In the genomic region with DNA sequence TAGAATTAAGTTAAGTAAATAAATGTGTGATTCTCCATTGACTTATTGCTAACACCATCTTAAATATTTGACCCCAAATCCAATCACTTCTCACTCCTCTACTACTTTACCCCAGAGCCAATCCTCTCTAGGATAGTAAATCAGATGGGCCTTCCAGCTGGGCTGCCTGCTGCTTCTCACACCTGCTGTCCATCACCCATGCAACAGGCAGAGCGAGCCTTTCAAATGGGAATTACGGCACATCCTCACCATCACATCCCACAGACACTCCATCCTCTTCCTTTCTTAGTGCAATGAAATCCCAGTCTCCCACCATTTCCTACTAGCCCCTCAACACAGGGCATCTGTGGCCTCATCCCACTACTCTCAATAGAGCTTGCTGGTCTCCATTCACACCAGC, we compare ENCODE assay signal across 17 cellular contexts. TPM values are rescaled to one million over a fixed set of nuclear protein-coding genes. Genes with fewer than 3 reads are reported as not detected.
"Had no signal": no experiment of that assay in that cellular context is flagged by ENCODE, and none has a peak within 500 bp of the region (broad histone marks: within the 10 kb centered on the region; RNA-seq: fewer than 3 reads in every experiment).

No MANE protein-coding gene starts in this region.

- H3K36me3 ChIP-seq: left lung, neural progenitor cell, tibial artery, uterus had no signal

- H3K4me1 ChIP-seq: neural progenitor cell, uterus had no signal

- H3K27me3 ChIP-seq: body of pancreas, foreskin keratinocyte, uterus had no signal

- H3K4me3 ChIP-seq: body of pancreas, dorsolateral prefrontal cortex, left lung, neural progenitor cell, tibial artery, uterus had no signal

- H3K27ac ChIP-seq: body of pancreas, dorsolateral prefrontal cortex, foreskin keratinocyte, left lung, neural progenitor cell, tibial artery, uterus, VCaP had no signal

- H3K9me3 ChIP-seq: body of pancreas, left lung, tibial artery, uterus had no signal

- H3K9ac ChIP-seq: neural progenitor cell had no signal

- ATAC-seq: activated CD4-positive, alpha-beta T cell treated with anti-CD3 and anti-CD28 coated beads for 36 hours; body of pancreas; foreskin keratinocyte; left lung had no signal

- DNase-seq: activated CD4-positive, alpha-beta T cell treated with anti-CD3 and anti-CD28 coated beads for 36 hours; activated CD4-positive, alpha-beta T cell treated with anti-CD3 and anti-CD28 coated beads, Interleukin-2, amount 50 U/mL, for 48 hours; activated naive CD4-positive, alpha-beta T cell treated with anti-CD3 and anti-CD28 coated beads for 36 hours; body of pancreas; caudate nucleus; dorsolateral prefrontal cortex; foreskin keratinocyte; hypothalamus; left lung; mammary epithelial cell; stimulated activated naive CD4-positive, alpha-beta T cell treated with Interleukin-2 at 50 U/mL for 16 hours; T-helper 2 cell; tibial artery; uterus had no signal

RNA-seq across cellular contexts. Expression of a gene that starts 34.0 kb away (rescaled TPM):
- total RNA-seq: progenitor cell of endocrine pancreas had no signal
